In the genomic region with DNA sequence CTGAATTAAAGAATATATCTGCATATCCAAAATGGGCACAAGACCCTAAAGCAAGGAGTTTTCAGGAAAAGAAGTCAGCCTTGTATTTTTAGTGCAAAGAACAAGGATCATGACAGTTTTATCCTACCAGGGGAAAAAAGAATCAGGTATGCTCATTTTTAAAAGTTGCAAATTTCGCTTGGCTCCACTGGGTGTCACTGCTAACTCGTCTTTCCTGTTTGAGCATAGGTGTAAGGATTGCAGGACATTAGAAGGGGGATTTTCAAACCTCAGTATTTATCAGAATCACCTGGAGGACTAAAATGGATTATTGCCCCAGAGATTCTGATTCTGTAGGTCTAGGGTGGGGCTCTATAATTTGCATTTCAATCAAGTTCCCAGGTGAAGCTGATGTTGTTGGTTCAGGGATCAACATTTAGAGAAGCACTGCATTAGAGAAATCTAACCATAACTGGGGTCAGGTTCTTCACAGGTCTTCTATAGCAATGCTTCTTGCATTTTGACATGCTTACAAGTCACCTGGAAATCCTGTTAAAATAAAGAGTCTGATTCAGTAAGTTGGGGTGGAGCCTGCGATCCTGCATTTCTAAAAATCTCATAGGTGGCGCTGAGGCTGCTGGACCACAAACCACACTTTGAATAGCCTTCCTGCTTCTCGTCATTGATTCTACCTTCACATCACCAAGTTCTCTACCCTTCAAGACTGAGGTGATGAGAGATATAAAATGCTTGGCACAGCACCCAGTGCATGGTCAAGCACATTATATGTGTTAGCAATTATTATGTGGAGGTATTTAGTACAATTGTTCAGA, we compare ENCODE assay signal across 9 cellular contexts. TPM values are rescaled to one million over a fixed set of nuclear protein-coding genes. Genes with fewer than 3 reads are reported as not detected.
A peak's percentile ranks its signal among the peaks of the same experiment; 100 is the strongest.
DNase-seq lines count a peak whose midpoint lies in the region; ATAC-seq and TF ChIP-seq lines count a peak whose summit lies in the region.
"Had no signal": no experiment of that assay in that cellular context is flagged by ENCODE, and none has a peak within 500 bp of the region (broad histone marks: within the 10 kb centered on the region; RNA-seq: fewer than 3 reads in every experiment).

No MANE protein-coding gene starts in this region.

- peak; percentile 53 for ATAC-seq in HG02798 (IDR thresholded peaks at IDR 0.05; ENCODE audit: poor library complexity, unreplicated experiment)

- peaks cover 2% of the 10 kb centered on the region for H3K4me1 Mint-ChIP-seq in osteocyte (ENCODE audit: unreplicated experiment)

- peaks cover 56% of the 10 kb centered on the region for H3K27me3 Mint-ChIP-seq in osteocyte (ENCODE audit: unreplicated experiment)

- H3K9me3 Mint-ChIP-seq in osteocyte (ENCODE audit: unreplicated experiment) = no peaks in the 10 kb centered on the region

- no peak overlapping the region for H3K4me3 Mint-ChIP-seq in osteocyte (ENCODE audit: unreplicated experiment)

- TF ChIP-seq CTCF in osteocyte (IDR thresholded peaks at IDR 0.05) = peak; percentile 58

- DNase-seq in NCI-H1436 (lab: John Stamatoyannopoulos, UW) (peak; percentile 55), NCI-H1436 treated with DMSO at 0.1 percent for 48 hours (lab: John Stamatoyannopoulos, UW) (no peak), NCI-H446 (lab: John Stamatoyannopoulos, UW) (peak; percentile 22 to 59), cerebellum (ENCODE audit: low spot score) (peak; percentile 5), osteocyte (ENCODE audit: extremely low spot score, unreplicated experiment) (no peak), mesenteric fat pad (ENCODE audit: low spot score) (no peak), epidermal melanocyte (ENCODE audit: insufficient read length, low spot score) (no peak)
- DNase-seq: pancreas had no signal

- H3K27ac Mint-ChIP-seq in osteocyte (ENCODE audit: unreplicated experiment) = no peak overlapping the region

- peaks cover 3% of the 10 kb centered on the region for H3K36me3 Mint-ChIP-seq in osteocyte (ENCODE audit: unreplicated experiment)

RNA-seq across cellular contexts. Expression of gene NUF2, which starts 39.6 kb away (rescaled TPM):
- total RNA-seq in cerebellum (14.3 TPM), osteocyte (5.2 and 6.8 TPM in 2 replicates), mesenteric fat pad (0.29 TPM)

Comparison
In these comparisons a context has a peak if more than half of its experiments do, and no peak if none do; other contexts are left out.
1. DNase-seq: peak in NCI-H1436 (single experiment), NCI-H446 (2 of 2) and cerebellum (single experiment); none in NCI-H1436 treated with DMSO at 0.1 percent for 48 hours (single experiment), osteocyte (single experiment), mesenteric fat pad (single experiment) and epidermal melanocyte (single experiment).